ENCODE assay signal across 19 cellular contexts in the genomic region with DNA sequence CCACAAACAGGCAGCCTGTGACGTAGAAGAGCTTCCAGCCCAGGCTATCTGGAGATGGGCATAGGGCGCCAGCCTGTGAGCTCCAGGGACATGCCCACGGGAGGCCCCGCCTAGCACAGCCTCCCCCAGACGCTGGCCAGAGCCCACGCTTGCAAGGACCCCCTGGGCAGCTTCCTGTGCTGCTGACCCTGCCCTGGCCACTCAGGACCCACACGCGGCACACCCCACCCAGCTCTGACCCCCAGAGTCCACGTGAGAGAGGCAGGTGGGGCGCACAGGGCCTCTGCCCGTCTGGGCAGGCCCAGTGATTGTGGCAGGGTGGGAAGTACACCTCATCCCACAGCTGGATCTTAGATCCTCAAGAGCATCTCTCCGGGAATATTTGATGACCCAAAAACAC. TPM values are rescaled to one million over a fixed set of nuclear protein-coding genes. Genes with fewer than 3 reads are reported as not detected.
DNase-seq lines count a peak whose midpoint lies in the region; ATAC-seq and TF ChIP-seq lines count a peak whose summit lies in the region.
"Had no signal": no experiment of that assay in that cellular context is flagged by ENCODE, and none has a peak within 500 bp of the region (broad histone marks: within the 10 kb centered on the region; RNA-seq: fewer than 3 reads in every experiment).

No MANE protein-coding gene starts in this region.

- in situ Hi-C loops in KBM-7 (cut with MboI; ENCODE audit: low pct_unique_long_range_greater_than_20kb, low sequenced_read_pairs) = no loop called here

- H3K36me3 Mint-ChIP-seq in activated CD8-positive, alpha-beta T cell treated with anti-CD3 and anti-CD28 coated beads for 36 hours (ENCODE audit: low read depth) = peaks cover 44% of the 10 kb centered on the region
- H3K36me3 Mint-ChIP-seq in activated CD8-positive, alpha-beta T cell treated with anti-CD3 and anti-CD28 coated beads, Interleukin-2, amount 10 ng/mL, durations not matched to agents 7 days and 5 days (ENCODE audit: low read depth) = peaks cover 51% of the 10 kb centered on the region
- peaks cover 18% of the 10 kb centered on the region for H3K36me3 Mint-ChIP-seq in central memory CD8-positive, alpha-beta T cell (ENCODE audit: insufficient read depth)
- peaks cover 78% of the 10 kb centered on the region for H3K36me3 Mint-ChIP-seq in stimulated activated effector memory CD8-positive, alpha-beta T cell treated with anti-CD3 and anti-CD28 coated beads, Interleukin-12 subunit alpha, Interleukin-12 subunit beta, amount 100 ng/mL, for 72 hours
- no peaks in the 10 kb centered on the region for H3K36me3 Mint-ChIP-seq in type B pancreatic cell

- intact Hi-C loops in activated CD8-positive, alpha-beta T cell treated with anti-CD3 and anti-CD28 coated beads for 36 hours (cut with micrococcal nuclease) = no loop called here

- TF ChIP-seq CTCF in activated CD8-positive, alpha-beta T cell treated with anti-CD3 and anti-CD28 coated beads for 36 hours (IDR thresholded peaks at IDR 0.05) = no peak
- TF ChIP-seq CTCF in RWPE1 (conservative IDR thresholded peaks at IDR 0.05; ENCODE audit: low read depth) (no peak), type B pancreatic cell (conservative IDR thresholded peaks at IDR 0.05) (no peak)

- H3K4me1 Mint-ChIP-seq in activated CD8-positive, alpha-beta T cell treated with anti-CD3 and anti-CD28 coated beads for 36 hours (ENCODE audit: low read depth) = peaks cover 22% of the 10 kb centered on the region
- peaks cover 29% of the 10 kb centered on the region for H3K4me1 Mint-ChIP-seq in activated CD8-positive, alpha-beta T cell treated with anti-CD3 and anti-CD28 coated beads, Interleukin-2, amount 10 ng/mL, durations not matched to agents 7 days and 5 days (ENCODE audit: low read depth)
- H3K4me1 Mint-ChIP-seq in central memory CD8-positive, alpha-beta T cell = peaks cover 26% of the 10 kb centered on the region
- H3K4me1 Mint-ChIP-seq in stimulated activated effector memory CD8-positive, alpha-beta T cell treated with anti-CD3 and anti-CD28 coated beads, Interleukin-12 subunit alpha, Interleukin-12 subunit beta, amount 100 ng/mL, for 72 hours = peaks cover 41% of the 10 kb centered on the region
- peaks cover 12% of the 10 kb centered on the region for H3K4me1 Mint-ChIP-seq in type B pancreatic cell (ENCODE audit: unreplicated experiment)

- DNase-seq in activated CD8-positive, alpha-beta T cell treated with anti-CD3 and anti-CD28 coated beads for 36 hours = no peak
- DNase-seq in activated CD8-positive, alpha-beta T cell treated with anti-CD3 and anti-CD28 coated beads, Interleukin-2, amount 10 ng/mL, durations not matched to agents 7 days and 5 days = no peak
- DNase-seq in RWPE1 (ENCODE audit: low spot score) (no peak), KBM-7 (no peak), type B pancreatic cell (ENCODE audit: extremely low spot score, unreplicated experiment) (no peak), mesenteric fat pad (ENCODE audit: low spot score) (no peak)
- no peak for DNase-seq in central memory CD8-positive, alpha-beta T cell (ENCODE audit: low spot score in 2 of 2)
- no peak for DNase-seq in stimulated activated effector memory CD8-positive, alpha-beta T cell treated with anti-CD3 and anti-CD28 coated beads, Interleukin-12 subunit alpha, Interleukin-12 subunit beta, amount 100 ng/mL, for 72 hours (ENCODE audit: low spot score in 2 of 2)
- DNase-seq: activated CD4-positive, alpha-beta T cell treated with anti-CD3 and anti-CD28 coated beads for 48 hours; cortex of kidney; DMS 273 treated with DMSO at 0.1 percent for 48 hours; left colon; MG63; NCI-H1417 treated with DMSO at 0.1 percent for 48 hours; NCI-H2171 treated with DMSO at 0.1 percent for 48 hours; NCI-H526; stimulated activated CD4-positive, alpha-beta T cell treated with anti-CD3 and anti-CD28 coated beads, Interleukin-4, amount 100 ng/mL, for 1 hour; upper lobe of right lung had no signal

- H3K27ac ChIP-seq in RWPE1 = peak overlapping the region; percentile 61
- H3K27ac ChIP-seq: C4-2B had no signal

- no peak for ATAC-seq in activated CD8-positive, alpha-beta T cell treated with anti-CD3 and anti-CD28 coated beads for 36 hours
- no peak for ATAC-seq in activated CD8-positive, alpha-beta T cell treated with anti-CD3 and anti-CD28 coated beads, Interleukin-2, amount 10 ng/mL, durations not matched to agents 7 days and 5 days
- ATAC-seq in central memory CD8-positive, alpha-beta T cell (replicated peaks; ENCODE audit: extremely low read depth, poor library complexity, severe bottlenecking) = no peak
- no peak for ATAC-seq in stimulated activated effector memory CD8-positive, alpha-beta T cell treated with anti-CD3 and anti-CD28 coated beads, Interleukin-12 subunit alpha, Interleukin-12 subunit beta, amount 100 ng/mL, for 72 hours
- ATAC-seq: left colon, upper lobe of right lung had no signal

- H3K4me3 Mint-ChIP-seq in activated CD8-positive, alpha-beta T cell treated with anti-CD3 and anti-CD28 coated beads for 36 hours = no peak overlapping the region
- no peak overlapping the region for H3K4me3 Mint-ChIP-seq in activated CD8-positive, alpha-beta T cell treated with anti-CD3 and anti-CD28 coated beads, Interleukin-2, amount 10 ng/mL, durations not matched to agents 7 days and 5 days
- H3K4me3 Mint-ChIP-seq in central memory CD8-positive, alpha-beta T cell = no peak overlapping the region
- peak overlapping the region; percentile 50 for H3K4me3 Mint-ChIP-seq in stimulated activated effector memory CD8-positive, alpha-beta T cell treated with anti-CD3 and anti-CD28 coated beads, Interleukin-12 subunit alpha, Interleukin-12 subunit beta, amount 100 ng/mL, for 72 hours
- no peak overlapping the region for H3K4me3 Mint-ChIP-seq in type B pancreatic cell

- H3K27ac Mint-ChIP-seq in activated CD8-positive, alpha-beta T cell treated with anti-CD3 and anti-CD28 coated beads for 36 hours = peak overlapping the region; percentile 46
- no peak overlapping the region for H3K27ac Mint-ChIP-seq in activated CD8-positive, alpha-beta T cell treated with anti-CD3 and anti-CD28 coated beads, Interleukin-2, amount 10 ng/mL, durations not matched to agents 7 days and 5 days
- peak overlapping the region; percentile 29 for H3K27ac Mint-ChIP-seq in central memory CD8-positive, alpha-beta T cell (ENCODE audit: low read depth)
- peak overlapping the region; percentile 70 for H3K27ac Mint-ChIP-seq in stimulated activated effector memory CD8-positive, alpha-beta T cell treated with anti-CD3 and anti-CD28 coated beads, Interleukin-12 subunit alpha, Interleukin-12 subunit beta, amount 100 ng/mL, for 72 hours
- no peak overlapping the region for H3K27ac Mint-ChIP-seq in type B pancreatic cell

- POLR2A ChIA-PET in activated CD8-positive, alpha-beta T cell treated with anti-CD3 and anti-CD28 coated beads for 36 hours (lab: Charles Lee) = interaction anchor here (1.4 to 2.2 kb wide), 2 partner anchors 10 to 30 kb away, joined by 5 to 11 read pairs; no protein-coding TSS in a partner anchor
- POLR2A ChIA-PET in activated CD8-positive, alpha-beta T cell treated with anti-CD3 and anti-CD28 coated beads, Interleukin-2, amount 10 ng/mL, durations not matched to agents 7 days and 5 days (lab: Charles Lee) = no interaction called here
- POLR2A ChIA-PET in RWPE1 (lab: Yijun Ruan, JAX; ENCODE audit: low non-redundant PET) = no interaction called here

- no peaks in the 10 kb centered on the region for H3K27me3 Mint-ChIP-seq in activated CD8-positive, alpha-beta T cell treated with anti-CD3 and anti-CD28 coated beads for 36 hours
- no peaks in the 10 kb centered on the region for H3K27me3 Mint-ChIP-seq in activated CD8-positive, alpha-beta T cell treated with anti-CD3 and anti-CD28 coated beads, Interleukin-2, amount 10 ng/mL, durations not matched to agents 7 days and 5 days (ENCODE audit: low read depth)
- no peaks in the 10 kb centered on the region for H3K27me3 Mint-ChIP-seq in central memory CD8-positive, alpha-beta T cell
- H3K27me3 Mint-ChIP-seq in type B pancreatic cell = no peaks in the 10 kb centered on the region

- no peaks in the 10 kb centered on the region for H3K9me3 Mint-ChIP-seq in activated CD8-positive, alpha-beta T cell treated with anti-CD3 and anti-CD28 coated beads for 36 hours
- no peaks in the 10 kb centered on the region for H3K9me3 Mint-ChIP-seq in activated CD8-positive, alpha-beta T cell treated with anti-CD3 and anti-CD28 coated beads, Interleukin-2, amount 10 ng/mL, durations not matched to agents 7 days and 5 days (ENCODE audit: insufficient read depth)
- no peaks in the 10 kb centered on the region for H3K9me3 Mint-ChIP-seq in central memory CD8-positive, alpha-beta T cell
- H3K9me3 Mint-ChIP-seq in stimulated activated effector memory CD8-positive, alpha-beta T cell treated with anti-CD3 and anti-CD28 coated beads, Interleukin-12 subunit alpha, Interleukin-12 subunit beta, amount 100 ng/mL, for 72 hours = no peaks in the 10 kb centered on the region
- H3K9me3 Mint-ChIP-seq in type B pancreatic cell = no peaks in the 10 kb centered on the region

- CTCF ChIA-PET in activated CD8-positive, alpha-beta T cell treated with anti-CD3 and anti-CD28 coated beads for 36 hours (lab: Charles Lee) = no interaction called here
- CTCF ChIA-PET in activated CD8-positive, alpha-beta T cell treated with anti-CD3 and anti-CD28 coated beads, Interleukin-2, amount 10 ng/mL, durations not matched to agents 7 days and 5 days (lab: Charles Lee) = interaction anchor here (1.0 kb wide), 1 partner anchor 22 kb away, joined by 4 read pairs; no protein-coding TSS in a partner anchor
- CTCF ChIA-PET in RWPE1 (lab: Yijun Ruan, JAX) = no interaction called here

RNA-seq across cellular contexts. Expression of a gene that starts 3.9 kb away (rescaled TPM):
- 100 to 1,000 TPM; 189 to 192 TPM for total RNA-seq in activated CD8-positive, alpha-beta T cell treated with anti-CD3 and anti-CD28 coated beads for 36 hours
- total RNA-seq in activated CD8-positive, alpha-beta T cell treated with anti-CD3 and anti-CD28 coated beads, Interleukin-2, amount 10 ng/mL, durations not matched to agents 7 days and 5 days = 100 to 1,000 TPM; 220 to 247 TPM
- total RNA-seq in type B pancreatic cell (ENCODE audit: low replicate concordance) (51.1 and 78.1 TPM in 2 replicates), mesenteric fat pad (84.9 TPM)

RNA-seq across cellular contexts. Expression of a gene that starts 11.9 kb away (rescaled TPM):
- 10 to 100 TPM; 63.9 to 65.4 TPM for total RNA-seq in activated CD8-positive, alpha-beta T cell treated with anti-CD3 and anti-CD28 coated beads for 36 hours
- 100 to 1,000 TPM; 112 to 114 TPM for total RNA-seq in activated CD8-positive, alpha-beta T cell treated with anti-CD3 and anti-CD28 coated beads, Interleukin-2, amount 10 ng/mL, durations not matched to agents 7 days and 5 days
- 75.4 and 111 TPM in 2 replicates for total RNA-seq in type B pancreatic cell (ENCODE audit: low replicate concordance)
- 57.3 TPM for total RNA-seq in mesenteric fat pad

RNA-seq across cellular contexts. Expression of a gene that starts 28.3 kb away (rescaled TPM):
- 10 to 100 TPM; 22.0 to 25.0 TPM for total RNA-seq in activated CD8-positive, alpha-beta T cell treated with anti-CD3 and anti-CD28 coated beads for 36 hours
- total RNA-seq in activated CD8-positive, alpha-beta T cell treated with anti-CD3 and anti-CD28 coated beads, Interleukin-2, amount 10 ng/mL, durations not matched to agents 7 days and 5 days = 10 to 100 TPM; 25.2 to 28.0 TPM
- 24.5 and 31.6 TPM in 2 replicates for total RNA-seq in type B pancreatic cell (ENCODE audit: low replicate concordance)
- total RNA-seq in mesenteric fat pad = 22.6 TPM

RNA-seq across cellular contexts. Expression of a gene that starts 28.5 kb away (rescaled TPM):
- total RNA-seq in activated CD8-positive, alpha-beta T cell treated with anti-CD3 and anti-CD28 coated beads for 36 hours = 10 to 100 TPM; 21.8 to 21.9 TPM
- total RNA-seq in activated CD8-positive, alpha-beta T cell treated with anti-CD3 and anti-CD28 coated beads, Interleukin-2, amount 10 ng/mL, durations not matched to agents 7 days and 5 days = 10 to 100 TPM; 47.6 to 53.6 TPM
- total RNA-seq in type B pancreatic cell (ENCODE audit: low replicate concordance) = 47.5 and 49.7 TPM in 2 replicates
- 24.1 TPM for total RNA-seq in mesenteric fat pad

Comparison
In these comparisons a context has a peak if more than half of its experiments do, and no peak if none do; other contexts are left out.
1. H3K27ac Mint-ChIP-seq: peak in activated CD8-positive, alpha-beta T cell treated with anti-CD3 and anti-CD28 coated beads for 36 hours (single experiment), central memory CD8-positive, alpha-beta T cell (single experiment) and stimulated activated effector memory CD8-positive, alpha-beta T cell treated with anti-CD3 and anti-CD28 coated beads, Interleukin-12 subunit alpha, Interleukin-12 subunit beta, amount 100 ng/mL, for 72 hours (single experiment); none in activated CD8-positive, alpha-beta T cell treated with anti-CD3 and anti-CD28 coated beads, Interleukin-2, amount 10 ng/mL, durations not matched to agents 7 days and 5 days (single experiment) and type B pancreatic cell (single experiment).